Comparison of ENCODE assay signal across 1 cellular context in genomic region chr14:72665259-72665658, GRCh38.
TF ChIP-seq lines count a peak whose summit lies in the region.

No MANE protein-coding gene starts in this region.

TF ChIP-seq in SK-N-SH, 30 proteins besides CTCF, POLR2A, EP300 and RAD21 (continued from another document):
- 0 out of 2 replicates have a peak, but pooled peaks have one; percentile 23 for TF ChIP-seq REST (IDR thresholded peaks at IDR 0.05; ENCODE audit: low read depth, low read length)
- TF ChIP-seq ZBTB33 (IDR thresholded peaks at IDR 0.05; ENCODE audit: borderline replicate concordance, low read depth): peak; percentile 76
- TF ChIP-seq IRF3 (IDR thresholded peaks at IDR 0.05; ENCODE audit: low read depth, low read length): no peak
- peak; percentile 79; the same call in 1 of the 2 replicates for TF ChIP-seq POLR2AphosphoS5 (IDR thresholded peaks at IDR 0.05; ENCODE audit: low read depth, low read length)
- no peak for TF ChIP-seq FOXJ3 (CRISPR knock-in tag; IDR thresholded peaks at IDR 0.05)
- no peak for TF ChIP-seq RFX5 (IDR thresholded peaks at IDR 0.05; ENCODE audit: low read length)
- TF ChIP-seq NRF1 (IDR thresholded peaks at IDR 0.05; ENCODE audit: low read depth, low read length): no peak
- TF ChIP-seq MAX (IDR thresholded peaks at IDR 0.05; ENCODE audit: low read depth): peak; percentile 70
- no peak for TF ChIP-seq GABPA (IDR thresholded peaks at IDR 0.05; ENCODE audit: low read depth)
- TF ChIP-seq GATA2 (CRISPR knock-in tag; IDR thresholded peaks at IDR 0.05): no peak
- no peak for TF ChIP-seq SMC3 (IDR thresholded peaks at IDR 0.05; ENCODE audit: low read depth, low read length)
